Comparison of ENCODE assay signal across 8 cellular contexts in the genomic region with DNA sequence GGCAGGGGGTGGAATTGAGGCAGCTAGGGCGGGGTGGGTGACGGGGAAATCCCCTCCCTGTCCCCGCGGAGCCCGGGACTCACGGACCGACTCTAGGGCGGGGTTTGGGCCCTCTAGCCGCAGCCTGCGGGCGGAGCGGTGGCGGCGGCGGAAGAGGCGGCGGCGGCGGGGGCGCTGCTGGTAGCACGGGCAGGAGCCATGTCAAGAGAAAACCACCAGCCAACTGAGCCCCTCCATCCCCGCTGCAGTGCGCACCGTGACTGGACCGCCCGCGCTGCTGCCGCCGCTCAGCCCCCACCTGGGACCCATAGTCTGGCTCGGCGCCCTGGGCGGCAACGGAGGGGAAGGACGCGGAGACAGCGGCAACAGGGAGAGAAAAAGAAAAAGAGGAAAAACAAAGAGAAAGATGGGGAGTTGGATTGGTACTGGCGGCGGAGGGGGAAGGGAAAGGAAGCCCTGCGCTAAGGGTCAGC. TPM values are rescaled to one million over a fixed set of nuclear protein-coding genes. Genes with fewer than 3 reads are reported as not detected.
A peak's percentile ranks its signal among the peaks of the same experiment; 100 is the strongest.
DNase-seq lines count a peak whose midpoint lies in the region; ATAC-seq and TF ChIP-seq lines count a peak whose summit lies in the region.

No MANE protein-coding gene starts in this region.

- no peak overlapping the region for H2AFZ ChIP-seq in SK-N-SH (ENCODE audit: low read depth)

- peaks cover 48 to 58% (median 56%) of the 10 kb centered on the region in 3 donors for H3K4me1 Mint-ChIP-seq in CD8-positive, alpha-beta memory T cell
- peaks cover 35% of the 10 kb centered on the region for H3K4me1 Mint-ChIP-seq in activated naive CD8-positive, alpha-beta T cell treated with anti-CD3 and anti-CD28 coated beads for 36 hours

- no peak for TF ChIP-seq RAD21 in SK-N-SH (IDR thresholded peaks at IDR 0.05; ENCODE audit: low read length)

- POLR2A ChIA-PET in CD8-positive, alpha-beta memory T cell (lab: Charles Lee) = interaction anchor here (0.6 to 3.3 kb wide), 2 partner anchors 26 to 54 kb away, joined by 4 to 22 read pairs; partner anchors contain the start of genes ACOT13 and TDP2
- POLR2A ChIA-PET in SK-N-SH (lab: Yijun Ruan, JAX) = no interaction called here

- no peaks in the 10 kb centered on the region for H3K9me3 Mint-ChIP-seq in CD8-positive, alpha-beta memory T cell
- no peaks in the 10 kb centered on the region for H3K9me3 Mint-ChIP-seq in activated naive CD8-positive, alpha-beta T cell treated with anti-CD3 and anti-CD28 coated beads for 36 hours

- CTCF ChIA-PET in CD8-positive, alpha-beta memory T cell (lab: Charles Lee) = interaction anchor here (1.1 kb wide), 1 partner anchor 139 kb away, joined by 3 read pairs; no protein-coding TSS in a partner anchor
- CTCF ChIA-PET in SK-N-SH (lab: Yijun Ruan, JAX) = no interaction called here

- no peaks in the 10 kb centered on the region for H3K27me3 ChIP-seq in CD8-positive, alpha-beta memory T cell (ENCODE audit: insufficient read depth, low read length, poor library complexity, severe bottlenecking)
- H3K27me3 ChIP-seq in SK-N-SH (ENCODE audit: insufficient read depth) = no peaks in the 10 kb centered on the region
- no peaks in the 10 kb centered on the region for H3K27me3 ChIP-seq in heart right ventricle
- H3K27me3 ChIP-seq in prostate gland (replicated peaks; ENCODE audit: insufficient read depth) = no peaks in the 10 kb centered on the region

- H3K36me3 ChIP-seq in CD8-positive, alpha-beta memory T cell (ENCODE audit: insufficient read depth, low read length) = peaks cover 13% of the 10 kb centered on the region
- H3K36me3 ChIP-seq in SK-N-SH (replicated peaks in 1 of 2; ENCODE audit: control insufficient read depth in 1 of 2, insufficient read depth in 2 of 2, low read length in 1 of 2) = peaks cover 30 to 36% of the 10 kb centered on the region in 2 experiments
- peaks cover 0 to 37% (median 5%) of the 10 kb centered on the region in 9 donors for H3K36me3 ChIP-seq in heart right ventricle
- no peaks in the 10 kb centered on the region for H3K36me3 ChIP-seq in prostate gland
- peaks cover 2% of the 10 kb centered on the region for H3K36me3 ChIP-seq in urinary bladder (ENCODE audit: insufficient read depth)

- H3K27ac ChIP-seq in CD8-positive, alpha-beta memory T cell (ENCODE audit: low read depth, low read length) = peak overlapping the region; percentile 100
- H3K27ac ChIP-seq in SK-N-SH (ENCODE audit: low read depth in 2 of 2, low read length in 1 of 2) (peak overlapping the region; percentile 97), heart right ventricle (peak overlapping the region; percentile 97 to 100 (median 99)), prostate gland (peak overlapping the region; percentile 98 to 100), urinary bladder (ENCODE audit: low read depth) (peak overlapping the region; percentile 99)

- H3K9me3 ChIP-seq in CD8-positive, alpha-beta memory T cell (ENCODE audit: low read length) = no peaks in the 10 kb centered on the region
- no peaks in the 10 kb centered on the region for H3K9me3 ChIP-seq in SK-N-SH
- H3K9me3 ChIP-seq in heart right ventricle = no peaks in the 10 kb centered on the region
- H3K9me3 ChIP-seq in prostate gland = no peaks in the 10 kb centered on the region

- H4K20me1 ChIP-seq in SK-N-SH (ENCODE audit: insufficient read depth) = peaks cover 46% of the 10 kb centered on the region

- intact Hi-C loops in heart right ventricle (cut with DNase I) (loop anchor here in 5 of 10 donors (2.0 to 10.0 kb wide), 6 partner anchors 52 to 1305 kb away; partner anchors contain the start of genes GMNN (in 4 of the 5), ACOT13 (in 2 of the 5) and TDP2 (in 2 of the 5)), prostate gland (cut with DNase I) (loop anchor here (2.0 to 5.0 kb wide), 2 partner anchors 52 to 53 kb away; partner anchors contain the start of genes ACOT13, GMNN and TDP2)

- DNase-seq in CD8-positive, alpha-beta memory T cell = peak; percentile 62 to 85 (median 82)
- DNase-seq in SK-N-SH (peak; percentile 56), heart right ventricle (peak; percentile 63 to 75), prostate gland (ENCODE audit: low spot score) (peak; percentile 12), GOT3 (lab: John Stamatoyannopoulos, UW) (no peak)
- DNase-seq in activated naive CD8-positive, alpha-beta T cell treated with anti-CD3 and anti-CD28 coated beads for 36 hours = peak; percentile 80

- peak overlapping the region; percentile 96 for H3K4me2 ChIP-seq in SK-N-SH

- WGBS in SK-N-SH (ENCODE audit: low lambda C conversion rate) = under 1% methylated on average over 37 of the region's 39 CpGs
- WGBS in heart right ventricle, 2 donors = 1% methylated on average over 38 to 39 of the region's 39 CpGs
- WGBS in prostate gland = under 1% methylated on average over 24 of the region's 39 CpGs
- under 1% methylated on average over 39 of the region's 39 CpGs for WGBS in urinary bladder

- ATAC-seq in HG02759 (IDR thresholded peaks at IDR 0.05; ENCODE audit: unreplicated experiment) = peak; percentile 24
- ATAC-seq in heart right ventricle = peak; percentile 30 to 70 (median 37)

- H3K9me2 ChIP-seq in SK-N-SH = no peaks in the 10 kb centered on the region

- peaks cover 54% of the 10 kb centered on the region for H3K79me2 ChIP-seq in SK-N-SH (ENCODE audit: insufficient read depth)

- peaks cover 44% of the 10 kb centered on the region for H3K4me1 ChIP-seq in CD8-positive, alpha-beta memory T cell (ENCODE audit: insufficient read depth, low read length)
- H3K4me1 ChIP-seq in SK-N-SH (ENCODE audit: control insufficient read depth in 1 of 2, insufficient read depth in 2 of 2, low read depth in 1 of 2, low read length in 1 of 2) (peaks cover 0 to 3% of the 10 kb centered on the region in 2 experiments; a peak in 3 of 4 replicates), heart right ventricle (peaks cover 6 to 51% (median 38%) of the 10 kb centered on the region in 9 donors), prostate gland (replicated peaks) (peaks cover 6% of the 10 kb centered on the region), urinary bladder (ENCODE audit: insufficient read depth) (peaks cover 1% of the 10 kb centered on the region)

- peak overlapping the region; percentile 100 for H3K9ac ChIP-seq in SK-N-SH

- peak overlapping the region; percentile 89 to 100 (median 96) for H3K4me3 Mint-ChIP-seq in CD8-positive, alpha-beta memory T cell
- H3K4me3 Mint-ChIP-seq in activated naive CD8-positive, alpha-beta T cell treated with anti-CD3 and anti-CD28 coated beads for 36 hours = peak overlapping the region; percentile 100

- peaks cover 0 to 5% of the 10 kb centered on the region in 2 donors for H3K27me3 Mint-ChIP-seq in CD8-positive, alpha-beta memory T cell
- peaks cover 5% of the 10 kb centered on the region for H3K27me3 Mint-ChIP-seq in activated naive CD8-positive, alpha-beta T cell treated with anti-CD3 and anti-CD28 coated beads for 36 hours

- TF ChIP-seq POLR2A in prostate gland (IDR thresholded peaks at IDR 0.05) = no peak

- no peak for TF ChIP-seq EP300 in SK-N-SH (IDR thresholded peaks at IDR 0.05; ENCODE audit: borderline replicate concordance in 1 of 2, low read depth in 1 of 2, low read length in 1 of 2)

- no peak for TF ChIP-seq CTCF in SK-N-SH (IDR thresholded peaks at IDR 0.05)
- TF ChIP-seq CTCF in heart right ventricle (IDR thresholded peaks at IDR 0.05) = peak in 1 of 9 donors; percentile 5
- TF ChIP-seq CTCF in prostate gland (IDR thresholded peaks at IDR 0.05) = no peak

- peaks cover 5% of the 10 kb centered on the region for H3F3A ChIP-seq in SK-N-SH (replicated peaks; ENCODE audit: insufficient read depth)

- H3K4me3 ChIP-seq in CD8-positive, alpha-beta memory T cell (ENCODE audit: low read length) = peak overlapping the region; percentile 89
- H3K4me3 ChIP-seq in SK-N-SH (ENCODE audit: low read depth in 2 of 2, low read length in 1 of 2) = peak overlapping the region; percentile 85 to 93
- peak overlapping the region; percentile 70 to 98 (median 86) for H3K4me3 ChIP-seq in heart right ventricle
- H3K4me3 ChIP-seq in prostate gland = peak overlapping the region; percentile 87 to 97
- peak overlapping the region; percentile 99 for H3K4me3 ChIP-seq in urinary bladder (ENCODE audit: low read depth, low read length)

- H3K27ac Mint-ChIP-seq in CD8-positive, alpha-beta memory T cell = peak overlapping the region; percentile 94 to 100 (median 98)
- H3K27ac Mint-ChIP-seq in activated naive CD8-positive, alpha-beta T cell treated with anti-CD3 and anti-CD28 coated beads for 36 hours = peak overlapping the region; percentile 100

- H3K36me3 Mint-ChIP-seq in CD8-positive, alpha-beta memory T cell = peaks cover 16 to 56% (median 23%) of the 10 kb centered on the region in 3 donors
- H3K36me3 Mint-ChIP-seq in activated naive CD8-positive, alpha-beta T cell treated with anti-CD3 and anti-CD28 coated beads for 36 hours = peaks cover 48% of the 10 kb centered on the region

RNA-seq across cellular contexts. Expression of gene C6orf62, which starts 1.2 kb away (rescaled TPM):
- total RNA-seq in CD8-positive, alpha-beta memory T cell = 10 to 100 TPM; 95.1 to 95.6 TPM
- polyA plus RNA-seq in CD8-positive, alpha-beta memory T cell = 120 TPM
- polyA plus RNA-seq in SK-N-SH (2012; rRNA removed) = 36.0 and 42.3 TPM in 2 replicates
- 48.3 and 56.8 TPM in 2 replicates for polyA plus RNA-seq in SK-N-SH (2012; cell fraction: cytosol; rRNA removed)
- 18.6 and 35.2 TPM in 2 replicates for polyA plus RNA-seq in SK-N-SH (2012; cell fraction: nucleus; rRNA removed)
- 100 to 1,000 TPM; 110 to 111 TPM for total RNA-seq in activated naive CD8-positive, alpha-beta T cell treated with anti-CD3 and anti-CD28 coated beads for 36 hours
- 10 to 100 TPM; 35.3 to 68.3 (median 39.5) TPM for total RNA-seq in heart right ventricle
- 10 to 100 TPM; 41.5 to 64.1 TPM for polyA plus RNA-seq in heart right ventricle
- total RNA-seq in prostate gland = 100 to 1,000 TPM in 1 of 2 donors, 10 to 100 TPM in 1; 95.1 to 115 TPM
- 85.8 TPM for total RNA-seq in urinary bladder
- polyA plus RNA-seq in urinary bladder = 38.1 TPM

RNA-seq across cellular contexts. Expression of gene ACOT13, which starts 53.3 kb away (rescaled TPM):
- 10 to 100 TPM; 19.6 to 25.3 TPM for total RNA-seq in CD8-positive, alpha-beta memory T cell
- polyA plus RNA-seq in CD8-positive, alpha-beta memory T cell = 17.0 TPM
- polyA plus RNA-seq in SK-N-SH (2012; rRNA removed) (18.0 and 20.8 TPM in 2 replicates), heart right ventricle (100 to 1,000 TPM in 1 of 2 donors, 10 to 100 TPM in 1; 38.2 to 241 TPM), urinary bladder (12.0 TPM)
- polyA plus RNA-seq in SK-N-SH (2012; cell fraction: cytosol; rRNA removed) = 24.5 and 33.6 TPM in 2 replicates
- 5.2 and 7.7 TPM in 2 replicates for polyA plus RNA-seq in SK-N-SH (2012; cell fraction: nucleus; rRNA removed)
- total RNA-seq in activated naive CD8-positive, alpha-beta T cell treated with anti-CD3 and anti-CD28 coated beads for 36 hours = 10 to 100 TPM; 22.9 to 24.2 TPM
- total RNA-seq in heart right ventricle (10 to 100 TPM; 47.3 to 83.8 (median 56.1) TPM), prostate gland (10 to 100 TPM in 1 of 2 donors, 1 to 10 TPM in 1; 8.8 to 15.9 TPM), urinary bladder (8.7 TPM)

RNA-seq across cellular contexts. Expression of gene TDP2, which starts 53.5 kb away (rescaled TPM):
- total RNA-seq in CD8-positive, alpha-beta memory T cell = 10 to 100 TPM; 49.8 to 50.6 TPM
- 46.1 TPM for polyA plus RNA-seq in CD8-positive, alpha-beta memory T cell
- polyA plus RNA-seq in SK-N-SH (2012; rRNA removed) = 20.0 and 20.2 TPM in 2 replicates
- 23.6 and 29.5 TPM in 2 replicates for polyA plus RNA-seq in SK-N-SH (2012; cell fraction: cytosol; rRNA removed)
- polyA plus RNA-seq in SK-N-SH (2012; cell fraction: nucleus; rRNA removed) = 24.8 and 38.0 TPM in 2 replicates
- 10 to 100 TPM; 43.7 to 45.9 TPM for total RNA-seq in activated naive CD8-positive, alpha-beta T cell treated with anti-CD3 and anti-CD28 coated beads for 36 hours
- total RNA-seq in heart right ventricle = 10 to 100 TPM; 20.0 to 30.9 (median 24.3) TPM
- polyA plus RNA-seq in heart right ventricle = 10 to 100 TPM; 22.6 to 29.8 TPM
- 100 to 1,000 TPM in 1 of 2 donors, 10 to 100 TPM in 1; 46.1 to 126 TPM for total RNA-seq in prostate gland
- 42.2 TPM for total RNA-seq in urinary bladder
- 29.7 TPM for polyA plus RNA-seq in urinary bladder

RNA-seq across cellular contexts. Expression of gene GMNN, which starts 54.6 kb away (rescaled TPM):
- 10 to 100 TPM; 65.8 to 67.0 TPM for total RNA-seq in CD8-positive, alpha-beta memory T cell
- polyA plus RNA-seq in CD8-positive, alpha-beta memory T cell = 6.8 TPM
- polyA plus RNA-seq in SK-N-SH (2012; rRNA removed) (16.2 and 16.8 TPM in 2 replicates), heart right ventricle (10 to 100 TPM in 1 of 2 donors, 1 to 10 TPM in 1; 6.4 to 15.6 TPM), urinary bladder (15.4 TPM)
- 19.1 and 20.5 TPM in 2 replicates for polyA plus RNA-seq in SK-N-SH (2012; cell fraction: cytosol; rRNA removed)
- 15.2 and 19.7 TPM in 2 replicates for polyA plus RNA-seq in SK-N-SH (2012; cell fraction: nucleus; rRNA removed)
- total RNA-seq in activated naive CD8-positive, alpha-beta T cell treated with anti-CD3 and anti-CD28 coated beads for 36 hours = 10 to 100 TPM; 74.1 to 75.8 TPM
- total RNA-seq in heart right ventricle (10 to 100 TPM in 1 of 10 donors, 1 to 10 TPM in 9; 3.1 to 10.9 (median 6.8) TPM), prostate gland (100 to 1,000 TPM in 1 of 2 donors, 1 to 10 TPM in 1; 9.0 to 129 TPM), urinary bladder (44.7 TPM)
